In the genomic region with DNA sequence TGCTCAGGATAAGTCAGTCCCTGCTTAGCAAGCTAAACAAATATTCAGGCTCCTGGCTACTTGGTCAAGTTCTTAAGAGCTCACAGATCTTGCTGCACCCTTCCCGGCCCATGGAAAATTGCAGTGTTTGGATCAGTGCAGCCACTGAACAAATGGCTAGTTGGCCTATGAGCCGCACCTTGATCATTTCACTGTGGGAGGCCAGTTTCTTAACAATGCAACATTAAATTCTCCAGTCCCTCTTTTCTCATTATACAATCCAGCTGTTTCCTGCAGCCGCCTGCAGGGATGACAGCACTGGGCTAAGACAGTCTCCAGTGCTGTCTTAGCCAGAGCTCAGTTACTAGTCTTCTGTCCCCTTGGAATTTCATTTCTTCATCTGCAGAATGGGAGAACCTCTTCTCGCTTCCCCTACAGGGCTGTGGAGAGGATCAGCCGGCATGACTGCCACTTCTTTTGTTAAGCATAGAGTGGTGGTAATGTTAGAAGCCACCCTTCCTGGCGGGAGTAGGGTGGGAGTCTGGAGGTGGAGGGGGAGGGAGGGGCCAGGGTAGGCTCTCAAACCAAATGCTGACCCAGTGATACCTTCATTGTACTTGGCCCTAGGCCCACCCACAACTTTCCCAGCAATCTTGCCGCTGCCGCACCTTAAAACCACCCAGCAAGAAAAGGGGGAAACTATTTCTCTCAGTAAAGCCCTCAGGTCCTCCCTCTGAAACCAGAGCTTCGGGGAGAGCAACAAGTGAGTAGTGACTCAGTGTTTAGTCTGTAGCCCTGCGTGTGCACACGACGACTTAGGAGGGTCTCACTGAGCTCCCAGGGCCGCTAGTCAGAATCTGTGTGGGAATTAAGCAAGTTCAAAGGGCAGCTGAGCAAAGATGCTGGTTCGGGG, we compare ENCODE assay signal across 1 cellular context.
TF ChIP-seq lines count a peak whose summit lies in the region.

No MANE protein-coding gene starts in this region.

TF ChIP-seq in GM23338, 12 proteins besides CTCF, POLR2A, EP300 and RAD21:
- TF ChIP-seq, protein P1, sequence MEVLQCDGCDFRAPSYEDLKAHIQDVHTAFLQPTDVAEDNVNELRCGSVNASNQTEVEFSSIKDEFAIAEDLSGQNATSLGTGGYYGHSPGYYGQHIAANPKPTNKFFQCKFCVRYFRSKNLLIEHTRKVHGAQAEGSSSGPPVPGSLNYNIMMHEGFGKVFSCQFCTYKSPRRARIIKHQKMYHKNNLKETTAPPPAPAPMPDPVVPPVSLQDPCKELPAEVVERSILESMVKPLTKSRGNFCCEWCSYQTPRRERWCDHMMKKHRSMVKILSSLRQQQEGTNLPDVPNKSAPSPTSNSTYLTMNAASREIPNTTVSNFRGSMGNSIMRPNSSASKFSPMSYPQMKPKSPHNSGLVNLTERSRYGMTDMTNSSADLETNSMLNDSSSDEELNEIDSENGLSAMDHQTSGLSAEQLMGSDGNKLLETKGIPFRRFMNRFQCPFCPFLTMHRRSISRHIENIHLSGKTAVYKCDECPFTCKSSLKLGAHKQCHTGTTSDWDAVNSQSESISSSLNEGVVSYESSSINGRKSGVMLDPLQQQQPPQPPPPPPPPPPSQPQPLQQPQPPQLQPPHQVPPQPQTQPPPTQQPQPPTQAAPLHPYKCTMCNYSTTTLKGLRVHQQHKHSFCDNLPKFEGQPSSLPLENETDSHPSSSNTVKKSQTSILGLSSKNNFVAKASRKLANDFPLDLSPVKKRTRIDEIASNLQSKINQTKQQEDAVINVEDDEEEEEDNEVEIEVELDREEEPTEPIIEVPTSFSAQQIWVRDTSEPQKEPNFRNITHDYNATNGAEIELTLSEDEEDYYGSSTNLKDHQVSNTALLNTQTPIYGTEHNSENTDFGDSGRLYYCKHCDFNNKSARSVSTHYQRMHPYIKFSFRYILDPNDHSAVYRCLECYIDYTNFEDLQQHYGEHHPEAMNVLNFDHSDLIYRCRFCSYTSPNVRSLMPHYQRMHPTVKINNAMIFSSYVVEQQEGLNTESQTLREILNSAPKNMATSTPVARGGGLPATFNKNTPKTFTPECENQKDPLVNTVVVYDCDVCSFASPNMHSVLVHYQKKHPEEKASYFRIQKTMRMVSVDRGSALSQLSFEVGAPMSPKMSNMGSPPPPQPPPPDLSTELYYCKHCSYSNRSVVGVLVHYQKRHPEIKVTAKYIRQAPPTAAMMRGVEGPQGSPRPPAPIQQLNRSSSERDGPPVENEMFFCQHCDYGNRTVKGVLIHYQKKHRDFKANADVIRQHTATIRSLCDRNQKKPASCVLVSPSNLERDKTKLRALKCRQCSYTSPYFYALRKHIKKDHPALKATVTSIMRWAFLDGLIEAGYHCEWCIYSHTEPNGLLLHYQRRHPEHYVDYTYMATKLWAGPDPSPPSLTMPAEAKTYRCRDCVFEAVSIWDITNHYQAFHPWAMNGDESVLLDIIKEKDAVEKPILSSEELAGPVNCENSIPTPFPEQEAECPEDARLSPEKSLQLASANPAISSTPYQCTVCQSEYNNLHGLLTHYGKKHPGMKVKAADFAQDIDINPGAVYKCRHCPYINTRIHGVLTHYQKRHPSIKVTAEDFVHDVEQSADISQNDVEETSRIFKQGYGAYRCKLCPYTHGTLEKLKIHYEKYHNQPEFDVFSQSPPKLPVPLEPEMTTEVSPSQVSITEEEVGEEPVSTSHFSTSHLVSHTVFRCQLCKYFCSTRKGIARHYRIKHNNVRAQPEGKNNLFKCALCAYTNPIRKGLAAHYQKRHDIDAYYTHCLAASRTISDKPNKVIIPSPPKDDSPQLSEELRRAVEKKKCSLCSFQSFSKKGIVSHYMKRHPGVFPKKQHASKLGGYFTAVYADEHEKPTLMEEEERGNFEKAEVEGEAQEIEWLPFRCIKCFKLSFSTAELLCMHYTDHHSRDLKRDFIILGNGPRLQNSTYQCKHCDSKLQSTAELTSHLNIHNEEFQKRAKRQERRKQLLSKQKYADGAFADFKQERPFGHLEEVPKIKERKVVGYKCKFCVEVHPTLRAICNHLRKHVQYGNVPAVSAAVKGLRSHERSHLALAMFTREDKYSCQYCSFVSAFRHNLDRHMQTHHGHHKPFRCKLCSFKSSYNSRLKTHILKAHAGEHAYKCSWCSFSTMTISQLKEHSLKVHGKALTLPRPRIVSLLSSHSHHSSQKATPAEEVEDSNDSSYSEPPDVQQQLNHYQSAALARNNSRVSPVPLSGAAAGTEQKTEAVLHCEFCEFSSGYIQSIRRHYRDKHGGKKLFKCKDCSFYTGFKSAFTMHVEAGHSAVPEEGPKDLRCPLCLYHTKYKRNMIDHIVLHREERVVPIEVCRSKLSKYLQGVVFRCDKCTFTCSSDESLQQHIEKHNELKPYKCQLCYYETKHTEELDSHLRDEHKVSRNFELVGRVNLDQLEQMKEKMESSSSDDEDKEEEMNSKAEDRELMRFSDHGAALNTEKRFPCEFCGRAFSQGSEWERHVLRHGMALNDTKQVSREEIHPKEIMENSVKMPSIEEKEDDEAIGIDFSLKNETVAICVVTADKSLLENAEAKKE (CRISPR knock-in tag; IDR thresholded peaks at IDR 0.05) = 0 out of 2 replicates have a peak, but pooled peaks have one; percentile 16
- no peak for TF ChIP-seq ZNF331 (CRISPR knock-in tag; IDR thresholded peaks at IDR 0.05; ENCODE audit: low read depth)
